In the genomic region with DNA sequence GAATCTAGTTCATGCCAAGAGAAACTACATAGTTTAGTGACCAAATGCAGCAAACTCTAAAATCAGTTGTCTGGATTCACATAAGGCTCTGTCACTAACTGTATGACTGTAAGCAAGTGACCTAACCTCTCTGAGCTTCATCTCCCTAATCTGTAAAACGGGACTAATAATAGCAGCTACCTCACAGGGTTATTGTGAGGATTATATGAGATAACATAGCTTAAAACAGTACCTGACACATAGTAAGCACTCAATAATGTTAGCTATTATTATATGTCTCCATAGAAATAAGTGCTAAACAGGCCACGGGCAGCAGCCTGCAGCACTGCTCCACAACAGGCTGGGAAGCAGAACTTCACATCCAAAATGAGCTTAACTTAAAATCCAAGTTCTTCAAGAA, we compare ENCODE assay signal across 22 cellular contexts. TPM values are rescaled to one million over a fixed set of nuclear protein-coding genes. Genes with fewer than 3 reads are reported as not detected.
DNase-seq lines count a peak whose midpoint lies in the region; ATAC-seq and TF ChIP-seq lines count a peak whose summit lies in the region.
"Had no signal": no experiment of that assay in that cellular context is flagged by ENCODE, and none has a peak within 500 bp of the region (broad histone marks: within the 10 kb centered on the region; RNA-seq: fewer than 3 reads in every experiment).

No MANE protein-coding gene starts in this region.

- no peak overlapping the region for H3K27ac Mint-ChIP-seq in activated naive CD8-positive, alpha-beta T cell
- H3K27ac Mint-ChIP-seq in activated naive CD8-positive, alpha-beta T cell treated with anti-CD3 and anti-CD28 coated beads, Interleukin-2, amount 50 U/mL, for 24 hours, result no peak overlapping the region
- H3K27ac Mint-ChIP-seq in nephron progenitor cell, result peak overlapping the region; percentile 5
- peak overlapping the region in 1 of 2 donors; percentile 53 for H3K27ac Mint-ChIP-seq in effector memory CD8-positive, alpha-beta T cell
- H3K27ac Mint-ChIP-seq: activated CD8-positive, alpha-beta T cell treated with anti-CD3 and anti-CD28 coated beads, Interleukin-2, amount 10 ng/mL, durations not matched to agents 7 days and 5 days; activated T-cell treated with anti-CD3 and anti-CD28 coated beads, Interleukin-2, amount 50 U/mL, for 72 hours; CD4-positive, alpha-beta T cell; GM23338 had no signal

- H3K4me1 Mint-ChIP-seq in activated naive CD8-positive, alpha-beta T cell (ENCODE audit: low read depth), result peaks cover 51% of the 10 kb centered on the region
- peaks cover 34% of the 10 kb centered on the region for H3K4me1 Mint-ChIP-seq in activated naive CD8-positive, alpha-beta T cell treated with anti-CD3 and anti-CD28 coated beads, Interleukin-2, amount 50 U/mL, for 24 hours
- peaks cover 20% of the 10 kb centered on the region for H3K4me1 Mint-ChIP-seq in nephron progenitor cell
- peaks cover 35 to 49% of the 10 kb centered on the region in 2 donors for H3K4me1 Mint-ChIP-seq in effector memory CD8-positive, alpha-beta T cell (ENCODE audit: low read depth in 2 of 2)

- no peaks in the 10 kb centered on the region for H3K36me3 ChIP-seq in heart left ventricle

- no peaks in the 10 kb centered on the region for H3K9me3 ChIP-seq in heart left ventricle
- H3K9me3 ChIP-seq: testis had no signal

- H3K27me3 Mint-ChIP-seq in activated naive CD8-positive, alpha-beta T cell, result no peaks in the 10 kb centered on the region
- no peaks in the 10 kb centered on the region for H3K27me3 Mint-ChIP-seq in activated naive CD8-positive, alpha-beta T cell treated with anti-CD3 and anti-CD28 coated beads, Interleukin-2, amount 50 U/mL, for 24 hours
- H3K27me3 Mint-ChIP-seq in nephron progenitor cell (ENCODE audit: low read depth, poor library complexity), result no peaks in the 10 kb centered on the region
- H3K27me3 Mint-ChIP-seq in effector memory CD8-positive, alpha-beta T cell, result no peaks in the 10 kb centered on the region
- H3K27me3 Mint-ChIP-seq: CD4-positive, alpha-beta T cell had no signal

- TF ChIP-seq CTCF in heart left ventricle (IDR thresholded peaks at IDR 0.05) (no peak), nephron progenitor cell (IDR thresholded peaks at IDR 0.05) (no peak)

- no peaks in the 10 kb centered on the region for H3K9me3 Mint-ChIP-seq in activated naive CD8-positive, alpha-beta T cell (ENCODE audit: low read depth)
- H3K9me3 Mint-ChIP-seq in activated naive CD8-positive, alpha-beta T cell treated with anti-CD3 and anti-CD28 coated beads, Interleukin-2, amount 50 U/mL, for 24 hours, result no peaks in the 10 kb centered on the region
- H3K9me3 Mint-ChIP-seq in nephron progenitor cell, result no peaks in the 10 kb centered on the region
- H3K9me3 Mint-ChIP-seq in effector memory CD8-positive, alpha-beta T cell, result no peaks in the 10 kb centered on the region
- H3K9me3 Mint-ChIP-seq: activated T-cell treated with anti-CD3 and anti-CD28 coated beads, Interleukin-2, amount 50 U/mL, for 72 hours; CD4-positive, alpha-beta T cell; GM23338 had no signal

- no peak for ATAC-seq in activated naive CD8-positive, alpha-beta T cell treated with anti-CD3 and anti-CD28 coated beads, Interleukin-2, amount 50 U/mL, for 24 hours
- ATAC-seq in heart left ventricle (peak; percentile 43 to 74 (median 65)), GM18861 (IDR thresholded peaks at IDR 0.05; ENCODE audit: unreplicated experiment) (no peak), HG02610 (IDR thresholded peaks at IDR 0.05; ENCODE audit: unreplicated experiment) (no peak)
- no peak for ATAC-seq in effector memory CD8-positive, alpha-beta T cell (replicated peaks)
- ATAC-seq: activated CD8-positive, alpha-beta T cell treated with anti-CD3 and anti-CD28 coated beads, Interleukin-2, amount 10 ng/mL, durations not matched to agents 7 days and 5 days; activated T-cell treated with anti-CD3 and anti-CD28 coated beads, Interleukin-2, amount 50 U/mL, for 72 hours; GM23338 had no signal

- 35 to 47% (median 39%) methylated on average over 2 of the region's 2 CpGs for WGBS in heart left ventricle, 4 donors

- H3K27ac ChIP-seq in heart left ventricle, result peak overlapping the region in 11 of 12 donors; percentile 5 to 84 (median 73)

- no peaks in the 10 kb centered on the region for H3K27me3 ChIP-seq in heart left ventricle
- H3K27me3 ChIP-seq: testis had no signal

- no peak for TF ChIP-seq POLR2A in heart left ventricle (IDR thresholded peaks at IDR 0.05)

- H3K4me1 ChIP-seq in heart left ventricle, result peaks cover 24 to 100% (median 81%) of the 10 kb centered on the region in 12 donors

- intact Hi-C loops in heart left ventricle (cut with DNase I), result no loop called here

- H3K4me3 Mint-ChIP-seq in activated naive CD8-positive, alpha-beta T cell, result peak overlapping the region; percentile 62
- H3K4me3 Mint-ChIP-seq in activated naive CD8-positive, alpha-beta T cell treated with anti-CD3 and anti-CD28 coated beads, Interleukin-2, amount 50 U/mL, for 24 hours, result no peak overlapping the region
- no peak overlapping the region for H3K4me3 Mint-ChIP-seq in nephron progenitor cell
- H3K4me3 Mint-ChIP-seq in effector memory CD8-positive, alpha-beta T cell, result no peak overlapping the region
- H3K4me3 Mint-ChIP-seq: activated CD8-positive, alpha-beta T cell treated with anti-CD3 and anti-CD28 coated beads, Interleukin-2, amount 10 ng/mL, durations not matched to agents 7 days and 5 days; activated T-cell treated with anti-CD3 and anti-CD28 coated beads, Interleukin-2, amount 50 U/mL, for 72 hours; CD4-positive, alpha-beta T cell; GM23338 had no signal

- H3K4me3 ChIP-seq in heart left ventricle, result no peak overlapping the region
- H3K4me3 ChIP-seq: SK-N-MC, testis had no signal

- peaks cover 5% of the 10 kb centered on the region for H3K36me3 Mint-ChIP-seq in activated naive CD8-positive, alpha-beta T cell
- peaks cover 4% of the 10 kb centered on the region for H3K36me3 Mint-ChIP-seq in activated naive CD8-positive, alpha-beta T cell treated with anti-CD3 and anti-CD28 coated beads, Interleukin-2, amount 50 U/mL, for 24 hours (ENCODE audit: low read depth)
- peaks cover 8% of the 10 kb centered on the region for H3K36me3 Mint-ChIP-seq in nephron progenitor cell (ENCODE audit: low read depth)
- peaks cover 2% of the 10 kb centered on the region for H3K36me3 Mint-ChIP-seq in effector memory CD8-positive, alpha-beta T cell (ENCODE audit: insufficient read depth)

- DNase-seq in activated naive CD8-positive, alpha-beta T cell treated with anti-CD3 and anti-CD28 coated beads, Interleukin-2, amount 50 U/mL, for 24 hours, result no peak
- DNase-seq in heart left ventricle (no peak), nephron progenitor cell (no peak)
- DNase-seq in stimulated activated CD8-positive, alpha-beta memory T cell treated with anti-CD3 and anti-CD28 coated beads, Interleukin-4, amount 100 ng/mL, for 48 hours, result no peak
- DNase-seq in effector memory CD8-positive, alpha-beta T cell, result no peak
- DNase-seq: activated CD4-positive, CD25-positive, alpha-beta regulatory T cell; activated CD8-positive, alpha-beta T cell treated with anti-CD3 and anti-CD28 coated beads, Interleukin-2, amount 10 ng/mL, durations not matched to agents 7 days and 5 days; activated T-cell treated with anti-CD3 and anti-CD28 coated beads, Interleukin-2, amount 50 U/mL, for 72 hours; caudate nucleus; CD4-positive, alpha-beta T cell; DMS79 treated with DMSO at 0.1 percent for 48 hours; effector memory CD4-positive, alpha-beta T cell; left colon; NCI-H1436; NCI-H2171; NCI-H748 treated with DMSO at 0.1 percent for 48 hours; testis had no signal

RNA-seq across cellular contexts. Expression of a gene that starts 30.2 kb away (rescaled TPM):
- 100 to 1,000 TPM; 166 to 264 (median 205) TPM for total RNA-seq in heart left ventricle
- 100 to 1,000 TPM in 1 of 2 donors, 10 to 100 TPM in 1; 89.3 to 194 TPM for polyA plus RNA-seq in heart left ventricle

Comparison
In these comparisons a context has a peak if more than half of its experiments do, and no peak if none do; other contexts are left out.
1. ATAC-seq: peak in heart left ventricle (4 of 4); none in activated naive CD8-positive, alpha-beta T cell treated with anti-CD3 and anti-CD28 coated beads, Interleukin-2, amount 50 U/mL, for 24 hours (single experiment), GM18861 (single experiment), HG02610 (single experiment) and effector memory CD8-positive, alpha-beta T cell (single experiment).